In genomic region chr5:138632900-138633489, GRCh38 we compare ENCODE assay signal across 9 cellular contexts. TPM values are rescaled to one million over a fixed set of nuclear protein-coding genes. Genes with fewer than 3 reads are reported as not detected.
A peak's percentile ranks its signal among the peaks of the same experiment; 100 is the strongest.
DNase-seq lines count a peak whose midpoint lies in the region; ATAC-seq, FAIRE-seq and TF ChIP-seq lines count a peak whose summit lies in the region.
"Had no signal": no experiment of that assay in that cellular context is flagged by ENCODE, and none has a peak within 500 bp of the region (broad histone marks: within the 10 kb centered on the region; RNA-seq: fewer than 3 reads in every experiment).

No MANE protein-coding gene starts in this region.

- H3K36me3 ChIP-seq in Peyer's patch (no peaks in the 10 kb centered on the region), endothelial cell of umbilical vein (ENCODE audit: control insufficient read depth in 2 of 2, extremely low read depth in 1 of 2, insufficient read depth in 2 of 2, low read length in 2 of 2) (no peaks in the 10 kb centered on the region), mesenchymal stem cell (ENCODE audit: control insufficient read depth in 1 of 2, insufficient read depth in 2 of 2, low read depth in 1 of 2, low read length in 2 of 2) (no peaks in the 10 kb centered on the region)

- H3K4me1 ChIP-seq in A549 (0 out of 3 replicates have a peak, but pooled peaks cover 3% of the 10 kb centered on the region), Peyer's patch (peaks cover 0 to 7% (median 0%) of the 10 kb centered on the region in 4 donors), endothelial cell of umbilical vein (ENCODE audit: control insufficient read depth, extremely low read depth, insufficient read depth, low read length) (no peaks in the 10 kb centered on the region), mesenchymal stem cell (ENCODE audit: control insufficient read depth, insufficient read depth, low read depth, low read length) (no peaks in the 10 kb centered on the region)

- TF ChIP-seq POLR2A in A549 (IDR thresholded peaks at IDR 0.05; ENCODE audit: low read length) (no peak), Peyer's patch (IDR thresholded peaks at IDR 0.05) (no peak), endothelial cell of umbilical vein (IDR thresholded peaks at IDR 0.05; ENCODE audit: low read depth, low read length) (no peak)

- H3K4ac ChIP-seq in mesenchymal stem cell (ENCODE audit: low read depth in 1 of 2, low read length in 2 of 2) = no peak overlapping the region

- peak; percentile 91 for FAIRE-seq in A549 (lab: Jason Lieb, UNC)
- FAIRE-seq in endothelial cell of umbilical vein (lab: Jason Lieb, UNC) = peak; percentile 97
- FAIRE-seq: frontal cortex had no signal

- no peaks in the 10 kb centered on the region for H3K9me1 ChIP-seq in endothelial cell of umbilical vein (replicated peaks; ENCODE audit: control insufficient read depth, extremely low read depth, insufficient read depth, low read length)

- WGBS in A549 (ENCODE audit: missing lambda C conversion rate) = 19% methylated on average over 17 of the region's 17 CpGs
- WGBS in mesenchymal stem cell = 54% methylated on average over 17 of the region's 17 CpGs

- no peak overlapping the region for H2BK15ac ChIP-seq in mesenchymal stem cell (ENCODE audit: low read depth, poor library complexity, severe bottlenecking)

- intact Hi-C loops in endothelial cell of umbilical vein (cut with micrococcal nuclease) = loop anchor here (1.0 kb wide), 1 partner anchor 54 kb away; no protein-coding TSS in a partner anchor

- H3K27me3 ChIP-seq in Peyer's patch (no peaks in the 10 kb centered on the region), endothelial cell of umbilical vein (ENCODE audit: control insufficient read depth in 2 of 2, insufficient read depth in 2 of 2, low read length in 2 of 2) (peaks cover 0 to 3% of the 10 kb centered on the region in 2 experiments), mesenchymal stem cell (ENCODE audit: control insufficient read depth in 1 of 2, insufficient read depth in 1 of 2, low read length in 2 of 2) (peaks cover 0 to 10% of the 10 kb centered on the region in 2 experiments)

- BruUV-seq in endothelial cell of umbilical vein (replicated peaks; lab: Mats Ljungman, UMichigan) = no TSS peak

- no peak overlapping the region for H3K14ac ChIP-seq in mesenchymal stem cell (ENCODE audit: low read length in 2 of 2)

- no peak for TF ChIP-seq EP300 in A549 (IDR thresholded peaks at IDR 0.05)

- H3K27ac ChIP-seq in A549 (peak overlapping the region; percentile 40 to 83; a peak in 4 of 6 replicates), Peyer's patch (no peak overlapping the region), endothelial cell of umbilical vein (ENCODE audit: insufficient read depth, low read depth, low read length) (no peak overlapping the region), mesenchymal stem cell (ENCODE audit: low read length, poor library complexity, severe bottlenecking) (no peak overlapping the region)

- DNase-seq in A549 (ENCODE audit: low read depth in 1 of 2, low spot score in 1 of 2) = peak; percentile 66 to 96
- DNase-seq in Peyer's patch = peak in 1 of 3 donors; percentile 59
- peak; percentile 92 for DNase-seq in endothelial cell of umbilical vein (ENCODE audit: low read depth, low spot score)
- DNase-seq in mesenchymal stem cell = peak; percentile 79
- no peak for DNase-seq in NCI-H446 treated with DMSO at 0.1 percent for 48 hours (lab: John Stamatoyannopoulos, UW)

- no peak overlapping the region for H2BK5ac ChIP-seq in mesenchymal stem cell (ENCODE audit: low read depth, low read length, poor library complexity, severe bottlenecking)

- no peak overlapping the region for H2BK120ac ChIP-seq in mesenchymal stem cell (ENCODE audit: low read depth, low read length)

- CTCF ChIA-PET in A549 (lab: Yijun Ruan, JAX) (interaction anchor here (1.0 to 3.0 kb wide), 4 partner anchors 8 to 54 kb away, joined by 3 to 11 read pairs (median 4); no protein-coding TSS in a partner anchor), endothelial cell of umbilical vein (lab: Charles Lee) (interaction anchor here (1.0 to 1.1 kb wide), 2 partner anchors 431 to 629 kb away, joined by 3 read pairs; no protein-coding TSS in a partner anchor)

- peak; percentile 82 to 96 for ATAC-seq in A549
- no peak for ATAC-seq in GM19395 (IDR thresholded peaks at IDR 0.05; ENCODE audit: unreplicated experiment)
- no peak for ATAC-seq in HG02938 (IDR thresholded peaks at IDR 0.05; ENCODE audit: unreplicated experiment)

- dilution Hi-C loops in endothelial cell of umbilical vein (cut with MboI; ENCODE audit: extremely low pct_ligation_motif_present, low sequenced_read_pairs) = no loop called here

- no peaks in the 10 kb centered on the region for H3K79me1 ChIP-seq in mesenchymal stem cell (replicated peaks; ENCODE audit: low read length, poor library complexity, severe bottlenecking)

- H4K8ac ChIP-seq in mesenchymal stem cell (ENCODE audit: low read length) = peak overlapping the region; percentile 84

- H4K20me1 ChIP-seq in endothelial cell of umbilical vein (replicated peaks; ENCODE audit: control insufficient read depth, extremely low read depth, insufficient read depth, low read length) = no peaks in the 10 kb centered on the region

- H3K9ac ChIP-seq in endothelial cell of umbilical vein (replicated peaks; ENCODE audit: extremely low read depth, insufficient read depth, low read length) (no peak overlapping the region), mesenchymal stem cell (ENCODE audit: low read length) (no peak overlapping the region)

- H3K9me3 ChIP-seq in A549 (no peaks in the 10 kb centered on the region), Peyer's patch (no peaks in the 10 kb centered on the region), endothelial cell of umbilical vein (replicated peaks; ENCODE audit: control insufficient read depth, insufficient read depth, low read length) (no peaks in the 10 kb centered on the region), mesenchymal stem cell (ENCODE audit: control insufficient read depth, low read length) (no peaks in the 10 kb centered on the region)

- H3K23ac ChIP-seq in mesenchymal stem cell (ENCODE audit: low read length in 2 of 2) = no peak overlapping the region

- H2AFZ ChIP-seq in endothelial cell of umbilical vein (ENCODE audit: low read depth, low read length) (peak overlapping the region; percentile 45), mesenchymal stem cell (ENCODE audit: low read depth, low read length) (no peak overlapping the region)

- POLR2A ChIA-PET in A549 (lab: Yijun Ruan, JAX) (no interaction called here), endothelial cell of umbilical vein (lab: Charles Lee) (interaction anchor here (0.7 kb wide), 1 partner anchor 166 kb away, joined by 3 read pairs; no protein-coding TSS in a partner anchor)

- peak in 1 of 2 experiments; percentile 43; a peak in 3 of 5 replicates for TF ChIP-seq RAD21 in A549 (conservative IDR thresholded peaks at IDR 0.05 in 1 of 2, IDR thresholded peaks at IDR 0.05 in 1 of 2)

- H3K18ac ChIP-seq in mesenchymal stem cell (ENCODE audit: low read depth in 1 of 2, low read length in 2 of 2) = no peak overlapping the region

- no peaks in the 10 kb centered on the region for H3K79me2 ChIP-seq in endothelial cell of umbilical vein (ENCODE audit: control insufficient read depth, insufficient read depth, low read length)

- H3K4me3 ChIP-seq in A549 = 0 out of 3 replicates have a peak overlapping the region, but pooled peaks have one; percentile 21
- H3K4me3 ChIP-seq in Peyer's patch = no peak overlapping the region
- no peak overlapping the region for H3K4me3 ChIP-seq in endothelial cell of umbilical vein (replicated peaks in 1 of 3; ENCODE audit: insufficient read depth in 1 of 3, low read depth in 1 of 3, low read length in 3 of 3)
- H3K4me3 ChIP-seq in mesenchymal stem cell (ENCODE audit: insufficient read depth in 1 of 2, low read depth in 1 of 2, low read length in 2 of 2) = no peak overlapping the region

- TF ChIP-seq CTCF in A549 (IDR thresholded peaks at IDR 0.05) (peak; percentile 52), GM12872 (IDR thresholded peaks at IDR 0.05; ENCODE audit: insufficient read depth, low read depth, low read length) (peak; percentile 74), Peyer's patch (IDR thresholded peaks at IDR 0.05) (peak in 4 of 6 experiments; percentile 22 to 45 (median 36)), endothelial cell of umbilical vein (IDR thresholded peaks at IDR 0.05; ENCODE audit: extremely low read depth in 1 of 2, insufficient read depth in 1 of 2, low read depth in 1 of 2, low read length in 2 of 2) (peak; percentile 52 to 59)

- no peak overlapping the region for H2AK5ac ChIP-seq in mesenchymal stem cell (ENCODE audit: low read length, severe bottlenecking)

- no peak overlapping the region for H2BK12ac ChIP-seq in mesenchymal stem cell (ENCODE audit: low read length in 2 of 2)

- H3K4me2 ChIP-seq in A549 (peak overlapping the region; percentile 54), endothelial cell of umbilical vein (ENCODE audit: insufficient read depth, low read length) (no peak overlapping the region), mesenchymal stem cell (ENCODE audit: low read length, poor library complexity, severe bottlenecking) (no peak overlapping the region)

- no peak overlapping the region for H4K91ac ChIP-seq in mesenchymal stem cell (ENCODE audit: low read length)

TF ChIP-seq in A549, 52 proteins besides CTCF, POLR2A, EP300 and RAD21 (continues in another document):
- TF ChIP-seq GATA3 (IDR thresholded peaks at IDR 0.05; ENCODE audit: borderline replicate concordance) = no peak
- no peak for TF ChIP-seq JUNB (IDR thresholded peaks at IDR 0.05)

TF ChIP-seq in endothelial cell of umbilical vein, 7 proteins besides CTCF, POLR2A, EP300 and RAD21 (continues in another document):
- TF ChIP-seq MYC (IDR thresholded peaks at IDR 0.05; ENCODE audit: low read depth, low read length) = no peak

RNA-seq across cellular contexts. Expression of gene HSPA9, which starts 57.8 kb away (rescaled TPM):
- 544 and 615 TPM in 2 replicates for polyA plus RNA-seq in A549 (2011; rRNA removed)
- 200 and 228 TPM in 2 replicates for polyA plus RNA-seq in A549 (2012; cell fraction: cytosol; rRNA removed)
- 408 and 502 TPM in 2 replicates for polyA plus RNA-seq in A549 (2012; cell fraction: nucleus; rRNA removed)
- polyA plus RNA-seq in A549 (2017; fragmentation: RNase III; extraction: RNeasy Plus Mini Kit Qiagen cat#74134 plus additional on column Dnase treatment) = 398 to 456 TPM (median 417 TPM) in 3 replicates
- polyA minus RNA-seq in A549 (2011; rRNA and poly(A)+ RNA removed) = 619 and 723 TPM in 2 replicates
- 100 to 1,000 TPM; 152 to 221 (median 160) TPM for total RNA-seq in Peyer's patch
- total RNA-seq in endothelial cell of umbilical vein = 180 and 192 TPM in 2 replicates
- 62.7 and 99.6 TPM in 2 replicates for polyA plus RNA-seq in endothelial cell of umbilical vein
- polyA plus RNA-seq in endothelial cell of umbilical vein (2011; cell fraction: cytosol; rRNA removed) = 82.6 and 84.8 TPM in 2 replicates
- 150 and 190 TPM in 2 replicates for polyA plus RNA-seq in endothelial cell of umbilical vein (2011; cell fraction: nucleus; rRNA removed)
- polyA plus RNA-seq in endothelial cell of umbilical vein (2012) = 151 and 191 TPM in 2 replicates
- 211 and 258 TPM in 2 replicates for polyA minus RNA-seq in endothelial cell of umbilical vein
- polyA minus RNA-seq in endothelial cell of umbilical vein (2011; cell fraction: cytosol; rRNA and poly(A)+ RNA removed) = 330 TPM
- polyA minus RNA-seq in endothelial cell of umbilical vein (2011; cell fraction: nucleus; rRNA and poly(A)+ RNA removed) = 109 and 114 TPM in 2 replicates
- 157 TPM for polyA plus RNA-seq in mesenchymal stem cell (2013, experiment 1 of 2)
- polyA plus RNA-seq in mesenchymal stem cell (2013, experiment 2 of 2) = 152 TPM

Comparison
In these comparisons a context has a peak if more than half of its experiments do, and no peak if none do; other contexts are left out.
1. ATAC-seq: peak in A549 (2 of 2); none in GM19395 (single experiment) and HG02938 (single experiment).
2. H3K27ac ChIP-seq: peak in A549 (2 of 2); none in Peyer's patch (0 of 4), endothelial cell of umbilical vein (single experiment) and mesenchymal stem cell (single experiment).
3. Peak in every context shown above with its lines, with median percentiles within 50 percentile points of each other: CTCF ChIP-seq.